1 cellular context compared by ENCODE assay signal in the genomic region with DNA sequence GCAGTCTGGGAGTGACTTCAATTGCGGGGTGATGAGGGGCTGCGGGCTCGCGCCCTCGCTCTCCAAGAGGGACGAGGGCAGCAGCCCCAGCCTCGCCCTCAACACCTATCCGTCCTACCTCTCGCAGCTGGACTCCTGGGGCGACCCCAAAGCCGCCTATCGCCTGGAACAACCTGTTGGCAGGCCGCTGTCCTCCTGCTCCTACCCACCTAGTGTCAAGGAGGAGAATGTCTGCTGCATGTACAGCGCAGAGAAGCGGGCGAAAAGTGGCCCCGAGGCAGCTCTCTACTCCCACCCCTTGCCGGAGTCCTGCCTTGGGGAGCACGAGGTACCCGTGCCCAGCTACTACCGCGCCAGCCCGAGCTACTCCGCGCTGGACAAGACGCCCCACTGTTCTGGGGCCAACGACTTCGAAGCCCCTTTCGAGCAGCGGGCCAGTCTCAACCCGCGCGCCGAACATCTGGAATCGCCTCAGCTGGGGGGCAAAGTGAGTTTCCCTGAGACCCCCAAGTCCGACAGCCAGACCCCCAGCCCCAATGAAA.
TF ChIP-seq lines count a peak whose summit lies in the region.

No MANE protein-coding gene starts in this region.

TF ChIP-seq in endothelial cell of umbilical vein, 7 proteins besides CTCF, POLR2A, EP300 and RAD21 (continued from another document):
- TF ChIP-seq, protein P1, sequence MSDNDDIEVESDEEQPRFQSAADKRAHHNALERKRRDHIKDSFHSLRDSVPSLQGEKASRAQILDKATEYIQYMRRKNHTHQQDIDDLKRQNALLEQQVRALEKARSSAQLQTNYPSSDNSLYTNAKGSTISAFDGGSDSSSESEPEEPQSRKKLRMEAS (IDR thresholded peaks at IDR 0.05; ENCODE audit: insufficient read depth, insufficient read length): no peak
